ENCODE assay signal across 8 cellular contexts in the genomic region with DNA sequence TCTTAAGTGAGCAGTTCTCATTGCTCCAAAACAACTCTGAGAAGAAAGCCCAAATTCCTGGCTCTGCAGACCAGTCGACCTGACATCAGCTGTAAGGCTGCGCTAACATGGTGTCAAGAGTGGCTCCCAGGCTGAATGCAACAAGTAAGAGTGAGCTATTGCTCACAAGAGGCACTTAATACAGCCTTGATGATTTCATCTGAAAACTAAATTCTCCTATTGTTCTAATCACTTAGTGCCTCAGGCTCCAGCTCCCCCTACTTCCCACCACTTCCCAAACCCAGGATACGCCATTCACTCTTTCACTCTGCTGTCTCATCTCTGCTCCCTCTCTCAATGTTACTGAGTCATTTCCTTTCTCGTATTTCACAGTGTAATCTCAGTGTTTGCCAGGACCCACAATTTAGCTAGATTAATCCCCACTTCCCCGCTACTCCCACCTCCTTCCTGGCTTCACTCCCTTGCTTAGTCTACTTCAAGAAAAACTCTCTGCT.
DNase-seq lines count a peak whose midpoint lies in the region; ATAC-seq, FAIRE-seq and TF ChIP-seq lines count a peak whose summit lies in the region.

No MANE protein-coding gene starts in this region.

- H2AFZ ChIP-seq in parathyroid adenoma, result no peak overlapping the region

- H3K9ac ChIP-seq in parathyroid adenoma, result no peak overlapping the region

- intact Hi-C loops in posterior cingulate gyrus (cut with DNase I), result no loop called here
- intact Hi-C loops in left colon (cut with DNase I, micrococcal nuclease), result no loop called here

- no peak overlapping the region for H3K4me2 ChIP-seq in parathyroid adenoma (ENCODE audit: low read length)

- H3K27me3 ChIP-seq in parathyroid adenoma (ENCODE audit: control insufficient read depth, insufficient read depth, low read length), result no peaks in the 10 kb centered on the region

- TF ChIP-seq CTCF in parathyroid adenoma (IDR thresholded peaks at IDR 0.05), result no peak

- H3K9me3 ChIP-seq in parathyroid adenoma (ENCODE audit: control insufficient read depth, low read length), result no peaks in the 10 kb centered on the region

- no peak for DNase-seq in GM12892 (ENCODE audit: insufficient read length)
- peak; percentile 45 for DNase-seq in SHP77 treated with DMSO at 0.1 percent for 48 hours (lab: John Stamatoyannopoulos, UW)
- DNase-seq in fibroblast of gingiva (ENCODE audit: low read depth), result peak; percentile 93
- DNase-seq in posterior cingulate gyrus, result no peak
- DNase-seq in left colon, result no peak
- DNase-seq in activated effector memory CD4-positive, alpha-beta T cell treated with Interleukin-2 at 50 U/mL for 16 hours, result no peak

- TF ChIP-seq POLR2A in GM12892 (IDR thresholded peaks at IDR 0.05; ENCODE audit: low read depth, low read length), result no peak

- H3K4me1 ChIP-seq in parathyroid adenoma, result peaks cover 29% of the 10 kb centered on the region

- ATAC-seq in HG02884 (IDR thresholded peaks at IDR 0.05; ENCODE audit: unreplicated experiment) (peak; percentile 44), left colon (no peak)

- H3K27ac ChIP-seq in parathyroid adenoma, result peak overlapping the region; percentile 45

- peaks cover 7% of the 10 kb centered on the region for H3K79me2 ChIP-seq in parathyroid adenoma

- no peaks in the 10 kb centered on the region for H3K36me3 ChIP-seq in parathyroid adenoma (ENCODE audit: control insufficient read depth, insufficient read depth, low read length)

- FAIRE-seq in GM12892 (lab: Jason Lieb, UNC), result peak; percentile 67

- H3K4me3 ChIP-seq in parathyroid adenoma (ENCODE audit: low read depth, low read length), result no peak overlapping the region

Comparison
In these comparisons a context has a peak if more than half of its experiments do, and no peak if none do; other contexts are left out.
1. DNase-seq: peak in SHP77 treated with DMSO at 0.1 percent for 48 hours (single experiment) and fibroblast of gingiva (single experiment); none in GM12892 (single experiment), posterior cingulate gyrus (0 of 10), left colon (0 of 2) and activated effector memory CD4-positive, alpha-beta T cell treated with Interleukin-2 at 50 U/mL for 16 hours (single experiment).